ENCODE assay signal across 1 cellular context in genomic region chr3:52052831-52053306, GRCh38.
TF ChIP-seq lines count a peak whose summit lies in the region.

No MANE protein-coding gene starts in this region.

TF ChIP-seq in GM12878, 131 proteins besides CTCF, POLR2A, EP300 and RAD21 (continued from another document and continues in another):
- no peak for TF ChIP-seq BCL11A (IDR thresholded peaks at IDR 0.05; ENCODE audit: low read depth, low read length)
- peak; percentile 79 to 83 for TF ChIP-seq IKZF2 (IDR thresholded peaks at IDR 0.05)
- no peak for TF ChIP-seq MEF2A (IDR thresholded peaks at IDR 0.05; ENCODE audit: insufficient read depth, low read depth, low read length)
- TF ChIP-seq, protein P1, sequence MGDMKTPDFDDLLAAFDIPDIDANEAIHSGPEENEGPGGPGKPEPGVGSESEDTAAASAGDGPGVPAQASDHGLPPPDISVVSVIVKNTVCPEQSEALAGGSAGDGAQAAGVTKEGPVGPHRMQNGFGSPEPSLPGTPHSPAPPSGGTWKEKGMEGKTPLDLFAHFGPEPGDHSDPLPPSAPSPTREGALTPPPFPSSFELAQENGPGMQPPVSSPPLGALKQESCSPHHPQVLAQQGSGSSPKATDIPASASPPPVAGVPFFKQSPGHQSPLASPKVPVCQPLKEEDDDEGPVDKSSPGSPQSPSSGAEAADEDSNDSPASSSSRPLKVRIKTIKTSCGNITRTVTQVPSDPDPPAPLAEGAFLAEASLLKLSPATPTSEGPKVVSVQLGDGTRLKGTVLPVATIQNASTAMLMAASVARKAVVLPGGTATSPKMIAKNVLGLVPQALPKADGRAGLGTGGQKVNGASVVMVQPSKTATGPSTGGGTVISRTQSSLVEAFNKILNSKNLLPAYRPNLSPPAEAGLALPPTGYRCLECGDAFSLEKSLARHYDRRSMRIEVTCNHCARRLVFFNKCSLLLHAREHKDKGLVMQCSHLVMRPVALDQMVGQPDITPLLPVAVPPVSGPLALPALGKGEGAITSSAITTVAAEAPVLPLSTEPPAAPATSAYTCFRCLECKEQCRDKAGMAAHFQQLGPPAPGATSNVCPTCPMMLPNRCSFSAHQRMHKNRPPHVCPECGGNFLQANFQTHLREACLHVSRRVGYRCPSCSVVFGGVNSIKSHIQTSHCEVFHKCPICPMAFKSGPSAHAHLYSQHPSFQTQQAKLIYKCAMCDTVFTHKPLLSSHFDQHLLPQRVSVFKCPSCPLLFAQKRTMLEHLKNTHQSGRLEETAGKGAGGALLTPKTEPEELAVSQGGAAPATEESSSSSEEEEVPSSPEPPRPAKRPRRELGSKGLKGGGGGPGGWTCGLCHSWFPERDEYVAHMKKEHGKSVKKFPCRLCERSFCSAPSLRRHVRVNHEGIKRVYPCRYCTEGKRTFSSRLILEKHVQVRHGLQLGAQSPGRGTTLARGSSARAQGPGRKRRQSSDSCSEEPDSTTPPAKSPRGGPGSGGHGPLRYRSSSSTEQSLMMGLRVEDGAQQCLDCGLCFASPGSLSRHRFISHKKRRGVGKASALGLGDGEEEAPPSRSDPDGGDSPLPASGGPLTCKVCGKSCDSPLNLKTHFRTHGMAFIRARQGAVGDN (IDR thresholded peaks at IDR 0.05): peak; percentile 35; the same call in 1 of the 2 replicates
- no peak for TF ChIP-seq YBX1 (IDR thresholded peaks at IDR 0.05)
- no peak for TF ChIP-seq USF2 (IDR thresholded peaks at IDR 0.05; ENCODE audit: borderline replicate concordance, low read depth, low read length)
- TF ChIP-seq, protein P2, sequence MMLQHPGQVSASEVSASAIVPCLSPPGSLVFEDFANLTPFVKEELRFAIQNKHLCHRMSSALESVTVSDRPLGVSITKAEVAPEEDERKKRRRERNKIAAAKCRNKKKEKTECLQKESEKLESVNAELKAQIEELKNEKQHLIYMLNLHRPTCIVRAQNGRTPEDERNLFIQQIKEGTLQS (IDR thresholded peaks at IDR 0.05; ENCODE audit: borderline replicate concordance, extremely low read depth, low read depth, low read length): no peak
- TF ChIP-seq DPF2 (IDR thresholded peaks at IDR 0.05): no peak
- no peak for TF ChIP-seq KDM1A (IDR thresholded peaks at IDR 0.05; ENCODE audit: borderline replicate concordance)
- no peak for TF ChIP-seq ZNF217 (IDR thresholded peaks at IDR 0.05)
- TF ChIP-seq ATF7 (IDR thresholded peaks at IDR 0.05; ENCODE audit: low read depth): no peak
- no peak for TF ChIP-seq ELK1 (IDR thresholded peaks at IDR 0.05; ENCODE audit: low read depth, low read length)
- no peak for TF ChIP-seq CEBPB (IDR thresholded peaks at IDR 0.05; ENCODE audit: borderline replicate concordance in 1 of 2, low read depth in 2 of 2, low read length in 2 of 2)
- no peak for TF ChIP-seq STAT3 (IDR thresholded peaks at IDR 0.05; ENCODE audit: low read depth, low read length)
- TF ChIP-seq SMC3 (IDR thresholded peaks at IDR 0.05; ENCODE audit: borderline replicate concordance, low read length): peak; percentile 29; the same call in 1 of the 2 replicates
- peak in 1 of 2 experiments; percentile 21; a peak in 1 of 3 replicates for TF ChIP-seq EGR1 (IDR thresholded peaks at IDR 0.05; ENCODE audit: borderline replicate concordance in 1 of 2, low read depth in 2 of 2, low read length in 2 of 2)
- no peak for TF ChIP-seq TAF1 (IDR thresholded peaks at IDR 0.05; ENCODE audit: borderline replicate concordance, low read depth, low read length)
- no peak for TF ChIP-seq SIN3A (IDR thresholded peaks at IDR 0.05; ENCODE audit: low read depth, low read length)
- 0 out of 2 replicates have a peak, but pooled peaks have one; percentile 40 for TF ChIP-seq EED (IDR thresholded peaks at IDR 0.05; ENCODE audit: low read depth)
- TF ChIP-seq RAD51 (IDR thresholded peaks at IDR 0.05): no peak
- TF ChIP-seq, protein P3, sequence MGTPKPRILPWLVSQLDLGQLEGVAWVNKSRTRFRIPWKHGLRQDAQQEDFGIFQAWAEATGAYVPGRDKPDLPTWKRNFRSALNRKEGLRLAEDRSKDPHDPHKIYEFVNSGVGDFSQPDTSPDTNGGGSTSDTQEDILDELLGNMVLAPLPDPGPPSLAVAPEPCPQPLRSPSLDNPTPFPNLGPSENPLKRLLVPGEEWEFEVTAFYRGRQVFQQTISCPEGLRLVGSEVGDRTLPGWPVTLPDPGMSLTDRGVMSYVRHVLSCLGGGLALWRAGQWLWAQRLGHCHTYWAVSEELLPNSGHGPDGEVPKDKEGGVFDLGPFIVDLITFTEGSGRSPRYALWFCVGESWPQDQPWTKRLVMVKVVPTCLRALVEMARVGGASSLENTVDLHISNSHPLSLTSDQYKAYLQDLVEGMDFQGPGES (IDR thresholded peaks at IDR 0.05): no peak; the same call in 1 of the 2 replicates
- TF ChIP-seq, protein P4, sequence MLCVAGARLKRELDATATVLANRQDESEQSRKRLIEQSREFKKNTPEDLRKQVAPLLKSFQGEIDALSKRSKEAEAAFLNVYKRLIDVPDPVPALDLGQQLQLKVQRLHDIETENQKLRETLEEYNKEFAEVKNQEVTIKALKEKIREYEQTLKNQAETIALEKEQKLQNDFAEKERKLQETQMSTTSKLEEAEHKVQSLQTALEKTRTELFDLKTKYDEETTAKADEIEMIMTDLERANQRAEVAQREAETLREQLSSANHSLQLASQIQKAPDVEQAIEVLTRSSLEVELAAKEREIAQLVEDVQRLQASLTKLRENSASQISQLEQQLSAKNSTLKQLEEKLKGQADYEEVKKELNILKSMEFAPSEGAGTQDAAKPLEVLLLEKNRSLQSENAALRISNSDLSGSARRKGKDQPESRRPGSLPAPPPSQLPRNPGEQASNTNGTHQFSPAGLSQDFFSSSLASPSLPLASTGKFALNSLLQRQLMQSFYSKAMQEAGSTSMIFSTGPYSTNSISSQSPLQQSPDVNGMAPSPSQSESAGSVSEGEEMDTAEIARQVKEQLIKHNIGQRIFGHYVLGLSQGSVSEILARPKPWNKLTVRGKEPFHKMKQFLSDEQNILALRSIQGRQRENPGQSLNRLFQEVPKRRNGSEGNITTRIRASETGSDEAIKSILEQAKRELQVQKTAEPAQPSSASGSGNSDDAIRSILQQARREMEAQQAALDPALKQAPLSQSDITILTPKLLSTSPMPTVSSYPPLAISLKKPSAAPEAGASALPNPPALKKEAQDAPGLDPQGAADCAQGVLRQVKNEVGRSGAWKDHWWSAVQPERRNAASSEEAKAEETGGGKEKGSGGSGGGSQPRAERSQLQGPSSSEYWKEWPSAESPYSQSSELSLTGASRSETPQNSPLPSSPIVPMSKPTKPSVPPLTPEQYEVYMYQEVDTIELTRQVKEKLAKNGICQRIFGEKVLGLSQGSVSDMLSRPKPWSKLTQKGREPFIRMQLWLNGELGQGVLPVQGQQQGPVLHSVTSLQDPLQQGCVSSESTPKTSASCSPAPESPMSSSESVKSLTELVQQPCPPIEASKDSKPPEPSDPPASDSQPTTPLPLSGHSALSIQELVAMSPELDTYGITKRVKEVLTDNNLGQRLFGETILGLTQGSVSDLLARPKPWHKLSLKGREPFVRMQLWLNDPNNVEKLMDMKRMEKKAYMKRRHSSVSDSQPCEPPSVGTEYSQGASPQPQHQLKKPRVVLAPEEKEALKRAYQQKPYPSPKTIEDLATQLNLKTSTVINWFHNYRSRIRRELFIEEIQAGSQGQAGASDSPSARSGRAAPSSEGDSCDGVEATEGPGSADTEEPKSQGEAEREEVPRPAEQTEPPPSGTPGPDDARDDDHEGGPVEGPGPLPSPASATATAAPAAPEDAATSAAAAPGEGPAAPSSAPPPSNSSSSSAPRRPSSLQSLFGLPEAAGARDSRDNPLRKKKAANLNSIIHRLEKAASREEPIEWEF (IDR thresholded peaks at IDR 0.05; ENCODE audit: insufficient replicate concordance, low read depth, low read length): peak; percentile 4
- TF ChIP-seq LARP7 (IDR thresholded peaks at IDR 0.05): no peak
- no peak for TF ChIP-seq SMAD1 (IDR thresholded peaks at IDR 0.05; ENCODE audit: low read depth, partially characterized antibody)
- TF ChIP-seq SMAD5 (IDR thresholded peaks at IDR 0.05; ENCODE audit: low read depth): no peak
- TF ChIP-seq, protein P5, sequence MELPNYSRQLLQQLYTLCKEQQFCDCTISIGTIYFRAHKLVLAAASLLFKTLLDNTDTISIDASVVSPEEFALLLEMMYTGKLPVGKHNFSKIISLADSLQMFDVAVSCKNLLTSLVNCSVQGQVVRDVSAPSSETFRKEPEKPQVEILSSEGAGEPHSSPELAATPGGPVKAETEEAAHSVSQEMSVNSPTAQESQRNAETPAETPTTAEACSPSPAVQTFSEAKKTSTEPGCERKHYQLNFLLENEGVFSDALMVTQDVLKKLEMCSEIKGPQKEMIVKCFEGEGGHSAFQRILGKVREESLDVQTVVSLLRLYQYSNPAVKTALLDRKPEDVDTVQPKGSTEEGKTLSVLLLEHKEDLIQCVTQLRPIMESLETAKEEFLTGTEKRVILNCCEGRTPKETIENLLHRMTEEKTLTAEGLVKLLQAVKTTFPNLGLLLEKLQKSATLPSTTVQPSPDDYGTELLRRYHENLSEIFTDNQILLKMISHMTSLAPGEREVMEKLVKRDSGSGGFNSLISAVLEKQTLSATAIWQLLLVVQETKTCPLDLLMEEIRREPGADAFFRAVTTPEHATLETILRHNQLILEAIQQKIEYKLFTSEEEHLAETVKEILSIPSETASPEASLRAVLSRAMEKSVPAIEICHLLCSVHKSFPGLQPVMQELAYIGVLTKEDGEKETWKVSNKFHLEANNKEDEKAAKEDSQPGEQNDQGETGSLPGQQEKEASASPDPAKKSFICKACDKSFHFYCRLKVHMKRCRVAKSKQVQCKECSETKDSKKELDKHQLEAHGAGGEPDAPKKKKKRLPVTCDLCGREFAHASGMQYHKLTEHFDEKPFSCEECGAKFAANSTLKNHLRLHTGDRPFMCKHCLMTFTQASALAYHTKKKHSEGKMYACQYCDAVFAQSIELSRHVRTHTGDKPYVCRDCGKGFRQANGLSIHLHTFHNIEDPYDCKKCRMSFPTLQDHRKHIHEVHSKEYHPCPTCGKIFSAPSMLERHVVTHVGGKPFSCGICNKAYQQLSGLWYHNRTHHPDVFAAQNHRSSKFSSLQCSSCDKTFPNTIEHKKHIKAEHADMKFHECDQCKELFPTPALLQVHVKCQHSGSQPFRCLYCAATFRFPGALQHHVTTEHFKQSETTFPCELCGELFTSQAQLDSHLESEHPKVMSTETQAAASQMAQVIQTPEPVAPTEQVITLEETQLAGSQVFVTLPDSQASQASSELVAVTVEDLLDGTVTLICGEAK (IDR thresholded peaks at IDR 0.05; ENCODE audit: borderline replicate concordance): peak; percentile 56; the same call in 1 of the 2 replicates
- TF ChIP-seq MYB (IDR thresholded peaks at IDR 0.05; ENCODE audit: borderline replicate concordance, low read depth, low read length): no peak
- no peak for TF ChIP-seq RB1 (IDR thresholded peaks at IDR 0.05; ENCODE audit: borderline replicate concordance)
- no peak for TF ChIP-seq TCF3 (IDR thresholded peaks at IDR 0.05; ENCODE audit: borderline replicate concordance, insufficient read depth, low read depth, low read length)
- TF ChIP-seq NRF1 (conservative IDR thresholded peaks at IDR 0.05; ENCODE audit: low read depth, low read length): no peak
- TF ChIP-seq IKZF1 (conservative IDR thresholded peaks at IDR 0.05): peak; percentile 91
- no peak for TF ChIP-seq BRCA1 (IDR thresholded peaks at IDR 0.05; ENCODE audit: low read depth, low read length)
- no peak for TF ChIP-seq ZSCAN29 (IDR thresholded peaks at IDR 0.05)
- no peak for TF ChIP-seq HDAC6 (IDR thresholded peaks at IDR 0.05; ENCODE audit: unreplicated experiment)
- TF ChIP-seq, protein P6, sequence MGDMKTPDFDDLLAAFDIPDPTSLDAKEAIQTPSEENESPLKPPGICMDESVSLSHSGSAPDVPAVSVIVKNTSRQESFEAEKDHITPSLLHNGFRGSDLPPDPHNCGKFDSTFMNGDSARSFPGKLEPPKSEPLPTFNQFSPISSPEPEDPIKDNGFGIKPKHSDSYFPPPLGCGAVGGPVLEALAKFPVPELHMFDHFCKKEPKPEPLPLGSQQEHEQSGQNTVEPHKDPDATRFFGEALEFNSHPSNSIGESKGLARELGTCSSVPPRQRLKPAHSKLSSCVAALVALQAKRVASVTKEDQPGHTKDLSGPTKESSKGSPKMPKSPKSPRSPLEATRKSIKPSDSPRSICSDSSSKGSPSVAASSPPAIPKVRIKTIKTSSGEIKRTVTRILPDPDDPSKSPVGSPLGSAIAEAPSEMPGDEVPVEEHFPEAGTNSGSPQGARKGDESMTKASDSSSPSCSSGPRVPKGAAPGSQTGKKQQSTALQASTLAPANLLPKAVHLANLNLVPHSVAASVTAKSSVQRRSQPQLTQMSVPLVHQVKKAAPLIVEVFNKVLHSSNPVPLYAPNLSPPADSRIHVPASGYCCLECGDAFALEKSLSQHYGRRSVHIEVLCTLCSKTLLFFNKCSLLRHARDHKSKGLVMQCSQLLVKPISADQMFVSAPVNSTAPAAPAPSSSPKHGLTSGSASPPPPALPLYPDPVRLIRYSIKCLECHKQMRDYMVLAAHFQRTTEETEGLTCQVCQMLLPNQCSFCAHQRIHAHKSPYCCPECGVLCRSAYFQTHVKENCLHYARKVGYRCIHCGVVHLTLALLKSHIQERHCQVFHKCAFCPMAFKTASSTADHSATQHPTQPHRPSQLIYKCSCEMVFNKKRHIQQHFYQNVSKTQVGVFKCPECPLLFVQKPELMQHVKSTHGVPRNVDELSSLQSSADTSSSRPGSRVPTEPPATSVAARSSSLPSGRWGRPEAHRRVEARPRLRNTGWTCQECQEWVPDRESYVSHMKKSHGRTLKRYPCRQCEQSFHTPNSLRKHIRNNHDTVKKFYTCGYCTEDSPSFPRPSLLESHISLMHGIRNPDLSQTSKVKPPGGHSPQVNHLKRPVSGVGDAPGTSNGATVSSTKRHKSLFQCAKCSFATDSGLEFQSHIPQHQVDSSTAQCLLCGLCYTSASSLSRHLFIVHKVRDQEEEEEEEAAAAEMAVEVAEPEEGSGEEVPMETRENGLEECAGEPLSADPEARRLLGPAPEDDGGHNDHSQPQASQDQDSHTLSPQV (IDR thresholded peaks at IDR 0.05): no peak
- TF ChIP-seq GATAD2B (conservative IDR thresholded peaks at IDR 0.05; ENCODE audit: low read depth): peak; percentile 59
- no peak for TF ChIP-seq BMI1 (IDR thresholded peaks at IDR 0.05; ENCODE audit: borderline replicate concordance)
- no peak for TF ChIP-seq RELA (IDR thresholded peaks at IDR 0.05; ENCODE audit: borderline replicate concordance, partially characterized antibody)
- peak; percentile 20; the same call in 1 of the 2 replicates for TF ChIP-seq RUNX3 (IDR thresholded peaks at IDR 0.05; ENCODE audit: low read length)
- TF ChIP-seq ZBED1 (IDR thresholded peaks at IDR 0.05; ENCODE audit: borderline replicate concordance): no peak
- TF ChIP-seq NR2C2 (IDR thresholded peaks at IDR 0.05; ENCODE audit: borderline replicate concordance, control insufficient read depth, insufficient read length, low read depth): no peak
- no peak for TF ChIP-seq JUND (IDR thresholded peaks at IDR 0.05; ENCODE audit: low read depth, low read length)
